ENCODE assay signal across 14 cellular contexts in genomic region chr2:104867351-104868080, GRCh38. TPM values are rescaled to one million over a fixed set of nuclear protein-coding genes. Genes with fewer than 3 reads are reported as not detected.
DNase-seq lines count a peak whose midpoint lies in the region; ATAC-seq and TF ChIP-seq lines count a peak whose summit lies in the region.
"Had no signal": no experiment of that assay in that cellular context is flagged by ENCODE, and none has a peak within 500 bp of the region (broad histone marks: within the 10 kb centered on the region; RNA-seq: fewer than 3 reads in every experiment).

No MANE protein-coding gene starts in this region.

- peak; percentile 81 for DNase-seq in endodermal cell
- DNase-seq in medulla oblongata (ENCODE audit: extremely low spot score): peak; percentile 62
- peak; percentile 74 for DNase-seq in spleen
- DNase-seq in GM03348 (ENCODE audit: low spot score): no peak
- no peak for DNase-seq in progenitor cell of endocrine pancreas (ENCODE audit: low spot score, unreplicated experiment)
- DNase-seq: CD8-positive, alpha-beta T cell; esophagus squamous epithelium; MM.1S; OCI-M1; WERI-Rb-1 had no signal

- H3K9ac ChIP-seq in HUES64 (ENCODE audit: low read depth, low read length) (no peak overlapping the region), endodermal cell (ENCODE audit: extremely low read depth, low read length, poor library complexity, severe bottlenecking) (no peak overlapping the region)

- H3K27ac ChIP-seq in HUES64 (ENCODE audit: low read depth, low read length): no peak overlapping the region
- no peak overlapping the region for H3K27ac ChIP-seq in endodermal cell (ENCODE audit: low read depth, low read length)
- H3K27ac ChIP-seq in spleen: no peak overlapping the region
- H3K27ac ChIP-seq: esophagus squamous epithelium, WERI-Rb-1 had no signal

- H3K27me3 Mint-ChIP-seq in endodermal cell (ENCODE audit: insufficient read depth) (peaks cover 100% of the 10 kb centered on the region), progenitor cell of endocrine pancreas (peaks cover 96% of the 10 kb centered on the region)

- no peaks in the 10 kb centered on the region for H3K36me3 Mint-ChIP-seq in endodermal cell (ENCODE audit: low read depth)
- H3K36me3 Mint-ChIP-seq in progenitor cell of endocrine pancreas (ENCODE audit: insufficient read depth): no peaks in the 10 kb centered on the region
- H3K36me3 Mint-ChIP-seq: activated naive CD4-positive, alpha-beta T cell treated with anti-CD3 and anti-CD28 coated beads, Interleukin-2, amount 50 U/mL, for 24 hours; CD8-positive, alpha-beta T cell had no signal

- H3K4me1 Mint-ChIP-seq in endodermal cell (peaks cover 20% of the 10 kb centered on the region), progenitor cell of endocrine pancreas (ENCODE audit: low read depth) (peaks cover 7% of the 10 kb centered on the region)

- TF ChIP-seq CTCF in endodermal cell (conservative IDR thresholded peaks at IDR 0.05) (no peak), spleen (IDR thresholded peaks at IDR 0.05 in 8 of 11, conservative IDR thresholded peaks at IDR 0.05 in 3 of 11) (no peak), progenitor cell of endocrine pancreas (IDR thresholded peaks at IDR 0.05; ENCODE audit: unreplicated experiment) (no peak)

- H3K4me1 ChIP-seq in HUES64 (ENCODE audit: insufficient read depth, low read length) (peaks cover 27% of the 10 kb centered on the region), endodermal cell (ENCODE audit: control insufficient read depth, insufficient read depth, low read length) (peaks cover 11% of the 10 kb centered on the region), spleen (peaks cover 8 to 43% (median 19%) of the 10 kb centered on the region in 6 donors)

- H3K4me3 ChIP-seq in HUES64 (ENCODE audit: low read length) (peak overlapping the region; percentile 35), endodermal cell (ENCODE audit: low read length) (no peak overlapping the region), spleen (peak overlapping the region in 1 of 8 donors; percentile 0)
- H3K4me3 ChIP-seq: esophagus squamous epithelium had no signal

- H3K27me3 ChIP-seq in HUES64 (ENCODE audit: insufficient read depth, low read length) (peaks cover 100% of the 10 kb centered on the region), endodermal cell (ENCODE audit: control insufficient read depth, insufficient read depth, low read length, poor library complexity, severe bottlenecking) (peaks cover 100% of the 10 kb centered on the region), spleen (replicated peaks in 1 of 7) (peaks cover 14 to 100% (median 99%) of the 10 kb centered on the region in 7 donors)

- H3K4me3 Mint-ChIP-seq in endodermal cell (peak overlapping the region; percentile 26), progenitor cell of endocrine pancreas (ENCODE audit: low read depth) (no peak overlapping the region)
- H3K4me3 Mint-ChIP-seq: activated naive CD4-positive, alpha-beta T cell treated with anti-CD3 and anti-CD28 coated beads, Interleukin-2, amount 50 U/mL, for 24 hours; CD8-positive, alpha-beta T cell had no signal

- no peak for TF ChIP-seq POLR2A in spleen (IDR thresholded peaks at IDR 0.05)

- H3K36me3 ChIP-seq in HUES64 (ENCODE audit: insufficient read depth, low read length) (no peaks in the 10 kb centered on the region), endodermal cell (ENCODE audit: control insufficient read depth, insufficient read depth, low read length) (no peaks in the 10 kb centered on the region), spleen (no peaks in the 10 kb centered on the region)
- H3K36me3 ChIP-seq: esophagus squamous epithelium, WERI-Rb-1 had no signal

- H3K27ac Mint-ChIP-seq in endodermal cell (no peak overlapping the region), progenitor cell of endocrine pancreas (no peak overlapping the region)
- H3K27ac Mint-ChIP-seq: activated naive CD4-positive, alpha-beta T cell treated with anti-CD3 and anti-CD28 coated beads, Interleukin-2, amount 50 U/mL, for 24 hours; CD8-positive, alpha-beta T cell had no signal

- no peaks in the 10 kb centered on the region for H3K9me3 ChIP-seq in HUES64 (ENCODE audit: insufficient read depth, low read depth, low read length)
- no peaks in the 10 kb centered on the region for H3K9me3 ChIP-seq in endodermal cell (ENCODE audit: control insufficient read depth, low read length)
- no peaks in the 10 kb centered on the region for H3K9me3 ChIP-seq in spleen
- H3K9me3 ChIP-seq: esophagus squamous epithelium had no signal

- intact Hi-C loops in spleen (cut with DNase I; ENCODE audit: low total_unique reads): no loop called here

- H3K9me3 Mint-ChIP-seq in endodermal cell (no peaks in the 10 kb centered on the region), progenitor cell of endocrine pancreas (ENCODE audit: low read depth) (no peaks in the 10 kb centered on the region)
- H3K9me3 Mint-ChIP-seq: activated naive CD4-positive, alpha-beta T cell treated with anti-CD3 and anti-CD28 coated beads, Interleukin-2, amount 50 U/mL, for 24 hours; CD8-positive, alpha-beta T cell had no signal

- ATAC-seq in HG03039 (IDR thresholded peaks at IDR 0.05; ENCODE audit: unreplicated experiment): no peak
- ATAC-seq: CD8-positive, alpha-beta T cell; sciatic nerve had no signal

- 1% methylated on average over 46 of the region's 47 CpGs for WGBS in HUES64
- WGBS in endodermal cell (ENCODE audit: insufficient coverage in 1 of 2, insufficient read length in 1 of 2), 2 experiments: 1 to 3% methylated on average over 12 to 47 of the region's 47 CpGs
- 2 to 4% (median 3%) methylated on average over 24 to 47 of the region's 47 CpGs for WGBS in spleen, 5 donors

RNA-seq across cellular contexts. Expression of gene POU3F3, which starts 13.6 kb away (rescaled TPM):
- polyA plus RNA-seq in HUES64 (2013, experiment 1 of 2): 2.5 TPM
- 7.8 TPM for polyA plus RNA-seq in HUES64 (2013, experiment 2 of 2)
- total RNA-seq in endodermal cell (not detected), spleen (not detected), progenitor cell of endocrine pancreas (not detected in 2 replicates)
- 39.3 TPM for polyA plus RNA-seq in endodermal cell (2013, experiment 1 of 2)
- polyA plus RNA-seq in endodermal cell (2013, experiment 2 of 2): 35.9 TPM
- not detected for polyA plus RNA-seq in spleen
- total RNA-seq: CD8-positive, alpha-beta T cell; sciatic nerve had no signal

Comparison
In these comparisons a context has a peak if more than half of its experiments do, and no peak if none do; other contexts are left out.
1. DNase-seq: peak in endodermal cell (single experiment), medulla oblongata (single experiment) and spleen (single experiment); none in GM03348 (single experiment) and progenitor cell of endocrine pancreas (single experiment).